ENCODE assay signal across 35 cellular contexts in the genomic region with DNA sequence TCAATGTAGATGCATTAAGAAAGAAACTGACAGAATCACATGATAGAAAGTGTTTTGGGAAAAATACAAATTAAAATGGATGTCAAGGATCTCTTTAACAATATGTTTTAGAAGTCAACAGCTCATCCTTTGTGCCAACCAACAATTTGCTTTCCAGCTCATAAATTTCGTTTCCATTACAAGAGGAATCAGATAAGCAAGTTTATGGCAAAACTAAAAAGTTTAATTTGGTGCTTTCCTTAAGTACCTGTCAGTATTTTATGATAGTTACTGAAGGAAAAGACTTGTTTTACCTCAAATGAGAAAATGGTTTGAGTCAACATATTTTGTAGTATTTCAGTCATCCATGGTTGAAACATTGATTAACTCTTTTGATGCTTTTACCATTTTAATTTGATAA.
"Had no signal": no experiment of that assay in that cellular context is flagged by ENCODE, and none has a peak within 500 bp of the region (broad histone marks: within the 10 kb centered on the region; RNA-seq: fewer than 3 reads in every experiment).

No MANE protein-coding gene starts in this region.

- H3K9me3 ChIP-seq: ascending aorta, colonic mucosa had no signal

- DNase-seq: activated B cell treated with CpG ODN at 0.5 μM for 24 hours; activated CD4-positive, alpha-beta memory T cell treated with anti-CD3 and anti-CD28 coated beads for 36 hours; activated CD4-positive, alpha-beta T cell treated with anti-CD3 and anti-CD28 coated beads for 4 hours; activated CD4-positive, alpha-beta T cell treated with anti-CD3 and anti-CD28 coated beads, Interleukin-2, amount 10 ng/mL, durations not matched to agents 24 days and 14 days; activated CD4-positive, alpha-beta T cell treated with anti-CD3 and anti-CD28 coated beads, Interleukin-2, amount 50 U/mL, for 1 hour; activated CD4-positive, alpha-beta T cell treated with anti-CD3 and anti-CD28 coated beads, Interleukin-2, amount 50 U/mL, for 4 hours; activated CD4-positive, CD25-positive, alpha-beta regulatory T cell treated with anti-CD3 and anti-CD28 coated beads, Interleukin-2, amount 50 U/mL, for 72 hours; activated CD8-positive, alpha-beta memory T cell treated with anti-CD3 and anti-CD28 coated beads for 24 hours; activated CD8-positive, alpha-beta memory T cell treated with anti-CD3 and anti-CD28 coated beads, Interleukin-2, amount 10 ng/mL, durations not matched to agents 7 days and 5 days; activated CD8-positive, alpha-beta memory T cell treated with anti-CD3 and anti-CD28 coated beads, Interleukin-2, amount 50 U/mL, for 48 hours; activated CD8-positive, alpha-beta T cell treated with anti-CD3 and anti-CD28 coated beads, Interleukin-2, amount 10 ng/mL, durations not matched to agents 7 days and 5 days; activated effector memory CD4-positive, alpha-beta T cell treated with Interleukin-2 at 50 U/mL for 16 hours; activated gamma-delta T cell; activated naive CD4-positive, alpha-beta T cell treated with anti-CD3 and anti-CD28 coated beads, Interleukin-2, amount 10 ng/mL, durations not matched to agents 7 days and 5 days; activated naive CD4-positive, alpha-beta T cell treated with Interleukin-2 at 50 U/mL for 16 hours; activated naive CD8-positive, alpha-beta T cell treated with anti-CD3 and anti-CD28 coated beads, Interleukin-2, amount 10 ng/mL, durations not matched to agents 7 days and 5 days; activated naive CD8-positive, alpha-beta T cell treated with anti-CD3 and anti-CD28 coated beads, Interleukin-2, amount 50 U/mL, for 24 hours; activated T-cell treated with anti-CD3 and anti-CD28 coated beads, Interleukin-2, amount 50 U/mL, for 24 hours; activated T-cell treated with anti-CD3 and anti-CD28 coated beads, Interleukin-2, amount 50 U/mL, for 48 hours; amygdala; anterior cingulate cortex; caudate nucleus; cerebellar nuclear complex; colonic mucosa; T-helper 9 cell had no signal

- H3K27me3 ChIP-seq: ascending aorta, cardiac muscle cell, colonic mucosa had no signal

- H3K4me3 Mint-ChIP-seq: activated B cell treated with CpG ODN at 0.5 μM for 24 hours; activated CD4-positive, alpha-beta memory T cell treated with anti-CD3 and anti-CD28 coated beads for 36 hours; activated CD4-positive, alpha-beta T cell treated with anti-CD3 and anti-CD28 coated beads, Interleukin-2, amount 10 ng/mL, durations not matched to agents 24 days and 14 days; activated CD8-positive, alpha-beta memory T cell treated with anti-CD3 and anti-CD28 coated beads, Interleukin-2, amount 10 ng/mL, durations not matched to agents 7 days and 5 days; activated CD8-positive, alpha-beta T cell treated with anti-CD3 and anti-CD28 coated beads, Interleukin-2, amount 10 ng/mL, durations not matched to agents 7 days and 5 days; activated naive CD4-positive, alpha-beta T cell treated with anti-CD3 and anti-CD28 coated beads, Interleukin-2, amount 10 ng/mL, durations not matched to agents 7 days and 5 days; activated naive CD4-positive, alpha-beta T cell treated with anti-CD3 and anti-CD28 coated beads, Interleukin-2, amount 50 U/mL, for 24 hours; activated naive CD8-positive, alpha-beta T cell; activated naive CD8-positive, alpha-beta T cell treated with anti-CD3 and anti-CD28 coated beads, Interleukin-2, amount 10 ng/mL, durations not matched to agents 7 days and 5 days; activated naive CD8-positive, alpha-beta T cell treated with anti-CD3 and anti-CD28 coated beads, Interleukin-2, amount 50 U/mL, for 24 hours; activated T-cell treated with anti-CD3 and anti-CD28 coated beads, Interleukin-2, amount 50 U/mL, for 24 hours; brain; central memory CD8-positive, alpha-beta T cell; T-helper 2 cell treated with Interferon-gamma antibody and Interleukin-4, amounts not matched to agents 5 μg/mL and 100 μg/mL, for 36 hours had no signal

- H3K36me3 ChIP-seq: ascending aorta, cardiac muscle cell, colonic mucosa had no signal

- H3K4me1 ChIP-seq: ascending aorta, colonic mucosa had no signal

- FAIRE-seq: bronchial epithelial cell, TTC549 had no signal

- H3K4me3 ChIP-seq: ascending aorta, cardiac muscle cell, colonic mucosa had no signal

- ATAC-seq: activated CD8-positive, alpha-beta memory T cell treated with anti-CD3 and anti-CD28 coated beads, Interleukin-2, amount 10 ng/mL, durations not matched to agents 7 days and 5 days; activated CD8-positive, alpha-beta T cell treated with anti-CD3 and anti-CD28 coated beads, Interleukin-2, amount 10 ng/mL, durations not matched to agents 7 days and 5 days; activated naive CD8-positive, alpha-beta T cell treated with anti-CD3 and anti-CD28 coated beads, Interleukin-2, amount 50 U/mL, for 24 hours had no signal

- H3K27ac Mint-ChIP-seq: activated B cell treated with CpG ODN at 0.5 μM for 24 hours; activated CD4-positive, alpha-beta memory T cell treated with anti-CD3 and anti-CD28 coated beads for 36 hours; activated CD4-positive, alpha-beta T cell treated with anti-CD3 and anti-CD28 coated beads, Interleukin-2, amount 10 ng/mL, durations not matched to agents 24 days and 14 days; activated CD8-positive, alpha-beta memory T cell treated with anti-CD3 and anti-CD28 coated beads, Interleukin-2, amount 10 ng/mL, durations not matched to agents 7 days and 5 days; activated CD8-positive, alpha-beta T cell treated with anti-CD3 and anti-CD28 coated beads, Interleukin-2, amount 10 ng/mL, durations not matched to agents 7 days and 5 days; activated naive CD4-positive, alpha-beta T cell treated with anti-CD3 and anti-CD28 coated beads, Interleukin-2, amount 10 ng/mL, durations not matched to agents 7 days and 5 days; activated naive CD4-positive, alpha-beta T cell treated with anti-CD3 and anti-CD28 coated beads, Interleukin-2, amount 50 U/mL, for 24 hours; activated naive CD8-positive, alpha-beta T cell; activated naive CD8-positive, alpha-beta T cell treated with anti-CD3 and anti-CD28 coated beads, Interleukin-2, amount 10 ng/mL, durations not matched to agents 7 days and 5 days; activated naive CD8-positive, alpha-beta T cell treated with anti-CD3 and anti-CD28 coated beads, Interleukin-2, amount 50 U/mL, for 24 hours; activated T-cell treated with anti-CD3 and anti-CD28 coated beads, Interleukin-2, amount 50 U/mL, for 24 hours; activated T-helper 2 cell treated with anti-CD3 and anti-CD28 coated beads, Interferon-gamma antibody, Interleukin-2, Interleukin-4, amounts not matched to agents 10 μg/mL and 5 μg/mL and 100 μg/mL, durations not matched to agents 14 hours and 24 hours and 36 hours; brain; T-helper 2 cell treated with Interferon-gamma antibody and Interleukin-4, amounts not matched to agents 5 μg/mL and 100 μg/mL, for 36 hours had no signal

- H3K4me1 Mint-ChIP-seq: activated naive CD4-positive, alpha-beta T cell treated with anti-CD3 and anti-CD28 coated beads, Interleukin-2, amount 10 ng/mL, durations not matched to agents 7 days and 5 days; activated naive CD8-positive, alpha-beta T cell treated with anti-CD3 and anti-CD28 coated beads, Interleukin-2, amount 10 ng/mL, durations not matched to agents 7 days and 5 days had no signal

- H3K36me3 Mint-ChIP-seq: brain had no signal

- H3K9me3 Mint-ChIP-seq: activated B cell treated with CpG ODN at 0.5 μM for 24 hours; activated CD4-positive, alpha-beta memory T cell treated with anti-CD3 and anti-CD28 coated beads for 36 hours; activated CD4-positive, alpha-beta T cell treated with anti-CD3 and anti-CD28 coated beads, Interleukin-2, amount 10 ng/mL, durations not matched to agents 24 days and 14 days; activated naive CD4-positive, alpha-beta T cell treated with anti-CD3 and anti-CD28 coated beads, Interleukin-2, amount 10 ng/mL, durations not matched to agents 7 days and 5 days; activated naive CD4-positive, alpha-beta T cell treated with anti-CD3 and anti-CD28 coated beads, Interleukin-2, amount 50 U/mL, for 24 hours; activated naive CD8-positive, alpha-beta T cell treated with anti-CD3 and anti-CD28 coated beads, Interleukin-2, amount 10 ng/mL, durations not matched to agents 7 days and 5 days; activated naive CD8-positive, alpha-beta T cell treated with anti-CD3 and anti-CD28 coated beads, Interleukin-2, amount 50 U/mL, for 24 hours; activated T-cell treated with anti-CD3 and anti-CD28 coated beads, Interleukin-2, amount 50 U/mL, for 24 hours; activated T-helper 2 cell treated with anti-CD3 and anti-CD28 coated beads, Interferon-gamma antibody, Interleukin-2, Interleukin-4, amounts not matched to agents 10 μg/mL and 5 μg/mL and 100 μg/mL, durations not matched to agents 14 hours and 24 hours and 36 hours; brain; central memory CD8-positive, alpha-beta T cell; T-helper 2 cell treated with Interferon-gamma antibody and Interleukin-4, amounts not matched to agents 5 μg/mL and 100 μg/mL, for 36 hours had no signal

- H3K27me3 Mint-ChIP-seq: activated B cell treated with CpG ODN at 0.5 μM for 24 hours; activated CD4-positive, alpha-beta memory T cell treated with anti-CD3 and anti-CD28 coated beads for 36 hours; activated CD4-positive, alpha-beta T cell treated with anti-CD3 and anti-CD28 coated beads, Interleukin-2, amount 10 ng/mL, durations not matched to agents 24 days and 14 days; activated CD8-positive, alpha-beta memory T cell treated with anti-CD3 and anti-CD28 coated beads, Interleukin-2, amount 10 ng/mL, durations not matched to agents 7 days and 5 days; activated naive CD4-positive, alpha-beta T cell treated with anti-CD3 and anti-CD28 coated beads, Interleukin-2, amount 10 ng/mL, durations not matched to agents 7 days and 5 days; activated naive CD4-positive, alpha-beta T cell treated with anti-CD3 and anti-CD28 coated beads, Interleukin-2, amount 50 U/mL, for 24 hours; activated naive CD8-positive, alpha-beta T cell; activated naive CD8-positive, alpha-beta T cell treated with anti-CD3 and anti-CD28 coated beads, Interleukin-2, amount 10 ng/mL, durations not matched to agents 7 days and 5 days; activated naive CD8-positive, alpha-beta T cell treated with anti-CD3 and anti-CD28 coated beads, Interleukin-2, amount 50 U/mL, for 24 hours; activated T-cell treated with anti-CD3 and anti-CD28 coated beads, Interleukin-2, amount 50 U/mL, for 24 hours; brain; central memory CD8-positive, alpha-beta T cell had no signal
